ENCODE assay signal across 12 cellular contexts in the genomic region with DNA sequence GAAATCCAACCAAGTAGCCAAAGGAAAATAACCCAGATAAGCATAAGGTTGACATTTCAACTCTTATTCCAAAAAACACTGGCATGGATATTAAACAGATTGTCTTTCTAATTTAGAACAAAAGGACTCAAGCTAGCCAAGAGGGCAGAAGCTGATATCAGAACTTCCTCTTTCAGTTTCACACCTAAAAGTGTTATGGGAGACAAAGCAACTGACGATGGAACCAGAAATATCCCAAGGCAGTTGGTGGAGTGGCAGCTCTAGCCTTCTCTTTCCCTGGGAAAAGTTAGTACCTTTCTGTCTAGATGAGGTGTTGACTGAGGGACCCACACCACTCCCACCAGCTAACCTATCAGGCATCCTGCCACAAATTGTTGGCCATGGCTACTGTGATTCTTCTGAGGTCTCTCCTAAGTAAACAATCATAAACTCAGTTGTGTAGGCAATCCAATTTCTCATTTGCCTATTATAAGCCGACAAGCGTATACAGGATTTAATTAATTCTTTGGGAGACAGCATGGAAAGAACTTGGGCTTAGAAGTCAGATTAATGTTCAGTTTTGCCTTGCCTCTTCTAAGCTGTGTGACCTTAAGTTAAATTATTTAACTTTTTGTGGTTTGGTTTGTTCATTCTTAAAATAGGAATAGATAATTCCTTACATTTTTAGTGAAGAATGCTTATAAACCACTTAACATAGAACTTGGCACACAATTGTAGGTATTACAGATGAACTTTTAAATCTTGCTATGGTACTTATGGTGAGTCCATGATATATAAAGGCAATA.
A peak's percentile ranks its signal among the peaks of the same experiment; 100 is the strongest.
DNase-seq lines count a peak whose midpoint lies in the region; ATAC-seq and TF ChIP-seq lines count a peak whose summit lies in the region.
"Had no signal": no experiment of that assay in that cellular context is flagged by ENCODE, and none has a peak within 500 bp of the region (broad histone marks: within the 10 kb centered on the region; RNA-seq: fewer than 3 reads in every experiment).

No MANE protein-coding gene starts in this region.

- no peak for TF ChIP-seq CTCF in DOHH2 (IDR thresholded peaks at IDR 0.05; ENCODE audit: low read depth, low read length, poor library complexity, severe bottlenecking)
- TF ChIP-seq CTCF in left ventricle myocardium inferior (IDR thresholded peaks at IDR 0.05; ENCODE audit: borderline replicate concordance), result no peak
- TF ChIP-seq CTCF in esophagus squamous epithelium (IDR thresholded peaks at IDR 0.05), result no peak

- H3K4me3 Mint-ChIP-seq in T-cell, result no peak overlapping the region

- CTCF ChIA-PET in T-cell (lab: Charles Lee), result no interaction called here

- intact Hi-C loops in left ventricle myocardium inferior (cut with micrococcal nuclease) (no loop called here), esophagus squamous epithelium (cut with DNase I) (no loop called here)

- H3K9me3 ChIP-seq in DOHH2 (ENCODE audit: control insufficient read depth, insufficient read depth, low read length), result no peaks in the 10 kb centered on the region
- no peaks in the 10 kb centered on the region for H3K9me3 ChIP-seq in left ventricle myocardium inferior (replicated peaks)
- H3K9me3 ChIP-seq in esophagus squamous epithelium, result no peaks in the 10 kb centered on the region

- no peak overlapping the region for H3K27ac Mint-ChIP-seq in T-cell

- peaks cover 65% of the 10 kb centered on the region for H3K4me1 ChIP-seq in DOHH2 (ENCODE audit: control insufficient read depth, low read length)
- peaks cover 32% of the 10 kb centered on the region for H3K4me1 ChIP-seq in left ventricle myocardium inferior
- H3K4me1 ChIP-seq in esophagus squamous epithelium, result peaks cover 0 to 5% (median 0%) of the 10 kb centered on the region in 3 donors

- no peaks in the 10 kb centered on the region for H4K20me1 ChIP-seq in DOHH2 (ENCODE audit: control insufficient read depth, insufficient read depth, low read depth, low read length)

- H3K27me3 ChIP-seq in DOHH2 (ENCODE audit: control insufficient read depth, low read length) (no peaks in the 10 kb centered on the region), left ventricle myocardium inferior (ENCODE audit: low read depth) (no peaks in the 10 kb centered on the region), esophagus squamous epithelium (no peaks in the 10 kb centered on the region)

- H3F3A ChIP-seq in DOHH2 (ENCODE audit: control insufficient read depth, insufficient read depth), result peaks cover 4% of the 10 kb centered on the region; the same call in 1 of the 2 replicates

- POLR2A ChIA-PET in T-cell (lab: Charles Lee), result no interaction called here

- DNase-seq in RPMI8226 (peak; percentile 55), left ventricle myocardium inferior (no peak), NCI-H1694 treated with DMSO at 0.1 percent for 48 hours (lab: John Stamatoyannopoulos, UW) (no peak), esophagus squamous epithelium (lab: John Stamatoyannopoulos, UW) (no peak), T-cell (no peak)
- DNase-seq: DMS53; stimulated activated CD4-positive, alpha-beta T cell treated with anti-CD3 and anti-CD28 coated beads, Interleukin-4, amount 100 ng/mL, for 4 hours had no signal

- peak overlapping the region; percentile 51 for H3K4me3 ChIP-seq in DOHH2 (ENCODE audit: low read length)
- no peak overlapping the region for H3K4me3 ChIP-seq in left ventricle myocardium inferior
- no peak overlapping the region for H3K4me3 ChIP-seq in esophagus squamous epithelium
- H3K4me3 ChIP-seq: lung had no signal

- H3K9me2 ChIP-seq in DOHH2 (replicated peaks; ENCODE audit: control insufficient read depth, low read length), result no peaks in the 10 kb centered on the region

- no peaks in the 10 kb centered on the region for H3K9me3 Mint-ChIP-seq in T-cell

- no peaks in the 10 kb centered on the region for H3K79me2 ChIP-seq in DOHH2 (ENCODE audit: control insufficient read depth, low read length)

- no peak for TF ChIP-seq POLR2A in esophagus squamous epithelium (IDR thresholded peaks at IDR 0.05)

- 13 to 31% methylated on average over 3 of the region's 3 CpGs for WGBS in esophagus squamous epithelium, 2 donors

- H3K4me1 Mint-ChIP-seq in T-cell, result no peaks in the 10 kb centered on the region

- H3K27ac ChIP-seq in DOHH2 (ENCODE audit: low read depth, low read length), result 0 out of 2 replicates have a peak overlapping the region, but pooled peaks have one; percentile 26
- peak overlapping the region; percentile 32 for H3K27ac ChIP-seq in left ventricle myocardium inferior (replicated peaks)
- peak overlapping the region in 1 of 4 donors; percentile 18 for H3K27ac ChIP-seq in esophagus squamous epithelium

- H3K4me2 ChIP-seq in DOHH2 (ENCODE audit: low read length), result peak overlapping the region; percentile 65

- H3K36me3 ChIP-seq in DOHH2 (ENCODE audit: control insufficient read depth, low read length) (no peaks in the 10 kb centered on the region), left ventricle myocardium inferior (no peaks in the 10 kb centered on the region), esophagus squamous epithelium (no peaks in the 10 kb centered on the region)

- H3K27me3 Mint-ChIP-seq in T-cell, result no peaks in the 10 kb centered on the region

- ATAC-seq in HG02588 (IDR thresholded peaks at IDR 0.05; ENCODE audit: unreplicated experiment), result peak; percentile 61
- ATAC-seq in GM18867 (IDR thresholded peaks at IDR 0.05; ENCODE audit: unreplicated experiment), result no peak
- ATAC-seq in T-cell (replicated peaks in 1 of 4), result no peak

- no peaks in the 10 kb centered on the region for H3K36me3 Mint-ChIP-seq in T-cell
- H3K36me3 Mint-ChIP-seq: IgD-negative memory B cell had no signal
